ENCODE assay signal across 1 cellular context in the genomic region with DNA sequence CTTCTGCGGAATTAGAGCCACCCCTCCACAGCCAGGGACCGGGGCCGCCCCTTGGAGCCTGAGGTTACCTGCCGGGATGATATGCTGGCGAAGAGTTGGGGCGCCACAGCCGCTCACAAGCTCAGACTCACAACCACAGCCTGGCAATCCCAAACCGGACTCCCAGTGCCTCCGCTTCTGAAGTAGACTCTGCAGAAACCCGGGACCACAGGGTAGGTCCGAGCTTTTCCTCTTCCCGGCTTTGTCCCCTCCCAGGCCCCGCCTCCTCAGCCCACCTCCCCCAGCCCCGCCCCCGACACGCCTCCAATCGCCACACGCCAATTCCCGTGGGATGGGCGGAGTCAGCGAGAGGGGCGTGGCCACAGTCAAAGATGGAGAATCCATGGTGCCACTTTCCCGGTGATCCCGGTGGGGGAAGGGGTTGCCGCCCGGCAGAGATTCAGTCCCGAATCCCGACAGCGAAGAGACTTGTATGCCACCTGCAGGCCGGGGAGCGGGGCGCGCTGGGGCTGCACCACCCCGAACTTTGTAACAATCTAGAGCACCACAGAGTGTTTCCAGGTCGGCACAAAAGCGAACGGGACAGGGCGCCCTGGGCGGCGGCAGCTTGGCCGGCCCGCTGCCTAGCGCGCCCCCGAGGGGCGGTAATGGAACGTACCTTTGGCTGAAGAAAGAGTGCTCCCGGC.
TF ChIP-seq lines count a peak whose summit lies in the region.

IDH1 (minus strand) TSS at position 201 of the 686 bp plus-strand sequence. CDS start 3,520 bp downstream, outside the sequence.

TF ChIP-seq in HepG2, 621 proteins besides CTCF, POLR2A, EP300 and RAD21 (continued from another document and continues in another):
- TF ChIP-seq, protein P1, sequence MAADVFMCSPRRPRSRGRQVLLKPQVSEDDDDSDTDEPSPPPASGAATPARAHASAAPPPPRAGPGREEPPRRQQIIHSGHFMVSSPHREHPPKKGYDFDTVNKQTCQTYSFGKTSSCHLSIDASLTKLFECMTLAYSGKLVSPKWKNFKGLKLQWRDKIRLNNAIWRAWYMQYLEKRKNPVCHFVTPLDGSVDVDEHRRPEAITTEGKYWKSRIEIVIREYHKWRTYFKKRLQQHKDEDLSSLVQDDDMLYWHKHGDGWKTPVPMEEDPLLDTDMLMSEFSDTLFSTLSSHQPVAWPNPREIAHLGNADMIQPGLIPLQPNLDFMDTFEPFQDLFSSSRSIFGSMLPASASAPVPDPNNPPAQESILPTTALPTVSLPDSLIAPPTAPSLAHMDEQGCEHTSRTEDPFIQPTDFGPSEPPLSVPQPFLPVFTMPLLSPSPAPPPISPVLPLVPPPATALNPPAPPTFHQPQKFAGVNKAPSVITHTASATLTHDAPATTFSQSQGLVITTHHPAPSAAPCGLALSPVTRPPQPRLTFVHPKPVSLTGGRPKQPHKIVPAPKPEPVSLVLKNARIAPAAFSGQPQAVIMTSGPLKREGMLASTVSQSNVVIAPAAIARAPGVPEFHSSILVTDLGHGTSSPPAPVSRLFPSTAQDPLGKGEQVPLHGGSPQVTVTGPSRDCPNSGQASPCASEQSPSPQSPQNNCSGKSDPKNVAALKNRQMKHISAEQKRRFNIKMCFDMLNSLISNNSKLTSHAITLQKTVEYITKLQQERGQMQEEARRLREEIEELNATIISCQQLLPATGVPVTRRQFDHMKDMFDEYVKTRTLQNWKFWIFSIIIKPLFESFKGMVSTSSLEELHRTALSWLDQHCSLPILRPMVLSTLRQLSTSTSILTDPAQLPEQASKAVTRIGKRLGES (CRISPR knock-in tag; IDR thresholded peaks at IDR 0.05; ENCODE audit: borderline replicate concordance), result no peak; the same call in 1 of the 2 replicates
- TF ChIP-seq NR2F1 (CRISPR knock-in tag; IDR thresholded peaks at IDR 0.05) (0 out of 4 replicates have a peak, but pooled peaks of 1 of the 2 experiments have one; percentile 23), FOXA3 (CRISPR knock-in tag; IDR thresholded peaks at IDR 0.05) (no peak), MEIS2 (CRISPR knock-in tag; IDR thresholded peaks at IDR 0.05) (0 out of 2 replicates have a peak, but pooled peaks have one; percentile 69), EED (CRISPR knock-in tag; IDR thresholded peaks at IDR 0.05) (no peak), ZBTB21 (CRISPR knock-in tag; IDR thresholded peaks at IDR 0.05) (no peak), ZNF160 (CRISPR knock-in tag; IDR thresholded peaks at IDR 0.05) (peak; percentile 88), PHF5A (CRISPR knock-in tag; IDR thresholded peaks at IDR 0.05; ENCODE audit: low read depth, unreplicated experiment) (peak; percentile 34), ZNF264 (CRISPR knock-in tag; IDR thresholded peaks at IDR 0.05) (peak; percentile 77; the same call in 1 of the 2 replicates), NR2C2 (CRISPR knock-in tag; IDR thresholded peaks at IDR 0.05; ENCODE audit: borderline replicate concordance) (peak; percentile 83), ZSCAN29 (CRISPR knock-in tag; conservative IDR thresholded peaks at IDR 0.05) (no peak), ZMAT3 (CRISPR knock-in tag; conservative IDR thresholded peaks at IDR 0.05) (peak; percentile 74; the same call in 1 of the 2 replicates), CEBPB (IDR thresholded peaks at IDR 0.05; ENCODE audit: borderline replicate concordance, low read depth, low read length) (no peak), KLF11 (CRISPR knock-in tag; IDR thresholded peaks at IDR 0.05) (peak; percentile 47; the same call in 1 of the 2 replicates), GATAD1 (CRISPR knock-in tag; IDR thresholded peaks at IDR 0.05) (peak; percentile 56; the same call in 1 of the 2 replicates), THRA (CRISPR knock-in tag; IDR thresholded peaks at IDR 0.05; ENCODE audit: borderline replicate concordance) (peak; percentile 76; the same call in 1 of the 2 replicates), CHD2 (IDR thresholded peaks at IDR 0.05; ENCODE audit: low read depth, low read length) (peak; percentile 27; the same call in 1 of the 2 replicates), ZNF766 (CRISPR knock-in tag; IDR thresholded peaks at IDR 0.05; ENCODE audit: borderline replicate concordance) (peak; percentile 72; the same call in 1 of the 2 replicates), ARID2 (CRISPR knock-in tag; IDR thresholded peaks at IDR 0.05; ENCODE audit: borderline replicate concordance) (no peak; the same call in 1 of the 2 replicates), ZNF33B (CRISPR knock-in tag; IDR thresholded peaks at IDR 0.05) (no peak), ZNF501 (CRISPR knock-in tag; IDR thresholded peaks at IDR 0.05) (peak; percentile 77), ZBTB26 (CRISPR knock-in tag; IDR thresholded peaks at IDR 0.05; ENCODE audit: borderline replicate concordance) (no peak), NCOA2 (CRISPR knock-in tag; IDR thresholded peaks at IDR 0.05) (peak; percentile 50), ZBTB7A (CRISPR knock-in tag; IDR thresholded peaks at IDR 0.05) (no peak), RERE (CRISPR knock-in tag; IDR thresholded peaks at IDR 0.05; ENCODE audit: low read depth) (peak; percentile 65), JUND (CRISPR knock-in tag; IDR thresholded peaks at IDR 0.05) (no peak), PCBP1 (IDR thresholded peaks at IDR 0.05; ENCODE audit: borderline replicate concordance, low read depth, low read length) (peak; percentile 71; the same call in 1 of the 2 replicates), DNMT1 (CRISPR knock-in tag; IDR thresholded peaks at IDR 0.05) (0 out of 2 replicates have a peak, but pooled peaks have one; percentile 18), CREBL2 (CRISPR knock-in tag; IDR thresholded peaks at IDR 0.05; ENCODE audit: borderline replicate concordance) (no peak; the same call in 1 of the 2 replicates), EHMT2 (IDR thresholded peaks at IDR 0.05; ENCODE audit: borderline replicate concordance, low read depth, low read length) (no peak), ONECUT2 (CRISPR knock-in tag; IDR thresholded peaks at IDR 0.05) (0 out of 2 replicates have a peak, but pooled peaks have one; percentile 24)
- TF ChIP-seq, protein P2, sequence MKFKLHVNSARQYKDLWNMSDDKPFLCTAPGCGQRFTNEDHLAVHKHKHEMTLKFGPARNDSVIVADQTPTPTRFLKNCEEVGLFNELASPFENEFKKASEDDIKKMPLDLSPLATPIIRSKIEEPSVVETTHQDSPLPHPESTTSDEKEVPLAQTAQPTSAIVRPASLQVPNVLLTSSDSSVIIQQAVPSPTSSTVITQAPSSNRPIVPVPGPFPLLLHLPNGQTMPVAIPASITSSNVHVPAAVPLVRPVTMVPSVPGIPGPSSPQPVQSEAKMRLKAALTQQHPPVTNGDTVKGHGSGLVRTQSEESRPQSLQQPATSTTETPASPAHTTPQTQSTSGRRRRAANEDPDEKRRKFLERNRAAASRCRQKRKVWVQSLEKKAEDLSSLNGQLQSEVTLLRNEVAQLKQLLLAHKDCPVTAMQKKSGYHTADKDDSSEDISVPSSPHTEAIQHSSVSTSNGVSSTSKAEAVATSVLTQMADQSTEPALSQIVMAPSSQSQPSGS (CRISPR knock-in tag; IDR thresholded peaks at IDR 0.05), result peak; percentile 69
- TF ChIP-seq, protein P3, sequence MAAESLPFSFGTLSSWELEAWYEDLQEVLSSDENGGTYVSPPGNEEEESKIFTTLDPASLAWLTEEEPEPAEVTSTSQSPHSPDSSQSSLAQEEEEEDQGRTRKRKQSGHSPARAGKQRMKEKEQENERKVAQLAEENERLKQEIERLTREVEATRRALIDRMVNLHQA (CRISPR knock-in tag; IDR thresholded peaks at IDR 0.05), result no peak
- TF ChIP-seq, protein P4, sequence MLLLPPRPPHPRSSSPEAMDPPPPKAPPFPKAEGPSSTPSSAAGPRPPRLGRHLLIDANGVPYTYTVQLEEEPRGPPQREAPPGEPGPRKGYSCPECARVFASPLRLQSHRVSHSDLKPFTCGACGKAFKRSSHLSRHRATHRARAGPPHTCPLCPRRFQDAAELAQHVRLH (CRISPR knock-in tag; IDR thresholded peaks at IDR 0.05; ENCODE audit: borderline replicate concordance, low read depth), result peak; percentile 86
- TF ChIP-seq, protein P5, sequence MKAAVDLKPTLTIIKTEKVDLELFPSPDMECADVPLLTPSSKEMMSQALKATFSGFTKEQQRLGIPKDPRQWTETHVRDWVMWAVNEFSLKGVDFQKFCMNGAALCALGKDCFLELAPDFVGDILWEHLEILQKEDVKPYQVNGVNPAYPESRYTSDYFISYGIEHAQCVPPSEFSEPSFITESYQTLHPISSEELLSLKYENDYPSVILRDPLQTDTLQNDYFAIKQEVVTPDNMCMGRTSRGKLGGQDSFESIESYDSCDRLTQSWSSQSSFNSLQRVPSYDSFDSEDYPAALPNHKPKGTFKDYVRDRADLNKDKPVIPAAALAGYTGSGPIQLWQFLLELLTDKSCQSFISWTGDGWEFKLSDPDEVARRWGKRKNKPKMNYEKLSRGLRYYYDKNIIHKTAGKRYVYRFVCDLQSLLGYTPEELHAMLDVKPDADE (CRISPR knock-in tag; IDR thresholded peaks at IDR 0.05), result peak; percentile 41; the same call in 1 of the 2 replicates
- TF ChIP-seq, protein P6, sequence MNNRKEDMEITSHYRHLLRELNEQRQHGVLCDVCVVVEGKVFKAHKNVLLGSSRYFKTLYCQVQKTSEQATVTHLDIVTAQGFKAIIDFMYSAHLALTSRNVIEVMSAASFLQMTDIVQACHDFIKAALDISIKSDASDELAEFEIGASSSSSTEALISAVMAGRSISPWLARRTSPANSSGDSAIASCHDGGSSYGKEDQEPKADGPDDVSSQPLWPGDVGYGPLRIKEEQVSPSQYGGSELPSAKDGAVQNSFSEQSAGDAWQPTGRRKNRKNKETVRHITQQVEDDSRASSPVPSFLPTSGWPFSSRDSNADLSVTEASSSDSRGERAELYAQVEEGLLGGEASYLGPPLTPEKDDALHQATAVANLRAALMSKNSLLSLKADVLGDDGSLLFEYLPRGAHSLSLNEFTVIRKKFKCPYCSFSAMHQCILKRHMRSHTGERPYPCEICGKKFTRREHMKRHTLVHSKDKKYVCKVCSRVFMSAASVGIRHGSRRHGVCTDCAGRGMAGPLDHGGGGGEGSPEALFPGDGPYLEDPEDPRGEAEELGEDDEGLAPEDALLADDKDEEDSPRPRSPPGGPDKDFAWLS (CRISPR knock-in tag; IDR thresholded peaks at IDR 0.05; ENCODE audit: borderline replicate concordance), result no peak
